12 cellular contexts compared by ENCODE assay signal in the genomic region with DNA sequence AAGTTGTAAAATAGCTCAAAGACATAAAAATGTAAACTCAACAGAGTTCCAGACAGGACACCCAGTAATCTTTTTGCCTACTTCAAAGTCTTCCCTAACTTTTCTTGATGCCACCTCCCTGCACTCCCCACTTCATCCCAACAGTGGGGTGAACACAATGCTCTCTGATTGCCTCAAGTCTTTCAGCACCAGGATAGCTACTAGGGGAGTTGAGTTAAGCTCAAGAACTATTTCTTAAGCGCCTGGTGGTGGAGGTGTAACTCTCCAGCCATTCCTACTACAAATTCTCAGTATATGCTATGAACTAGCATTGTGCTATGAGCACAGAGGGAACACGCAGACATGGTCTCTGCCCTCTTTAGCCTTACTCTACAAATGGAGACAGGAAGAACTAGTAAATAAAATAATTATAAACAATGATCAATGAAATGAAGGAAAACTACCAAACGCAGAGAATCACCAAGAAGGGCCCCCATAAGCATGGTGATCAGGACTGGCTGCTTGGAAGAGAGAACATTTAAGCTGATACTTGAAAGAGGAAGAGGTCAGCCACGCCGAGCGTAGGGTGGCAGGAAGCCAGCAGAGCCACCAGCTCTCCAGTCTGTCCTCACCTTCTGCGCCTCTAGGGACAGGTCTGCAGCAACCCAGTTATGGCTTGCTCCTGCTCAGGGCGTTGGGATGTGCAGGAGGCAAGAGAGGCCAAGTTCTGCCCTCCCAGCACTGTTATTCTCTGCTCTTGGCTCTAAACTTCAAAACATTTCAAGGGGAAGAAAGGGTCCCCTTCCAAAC. TPM values are rescaled to one million over a fixed set of nuclear protein-coding genes. Genes with fewer than 3 reads are reported as not detected.
DNase-seq lines count a peak whose midpoint lies in the region; ATAC-seq and TF ChIP-seq lines count a peak whose summit lies in the region.
"Had no signal": no experiment of that assay in that cellular context is flagged by ENCODE, and none has a peak within 500 bp of the region (broad histone marks: within the 10 kb centered on the region; RNA-seq: fewer than 3 reads in every experiment).

No MANE protein-coding gene starts in this region.

- no peaks in the 10 kb centered on the region for H3K9me3 Mint-ChIP-seq in GM23338

- no peaks in the 10 kb centered on the region for H3F3A ChIP-seq in GM23338 (replicated peaks; ENCODE audit: low read depth)

- no peaks in the 10 kb centered on the region for H3K9me3 ChIP-seq in lower lobe of right lung

- H3K27ac Mint-ChIP-seq in GM23338 = no peak overlapping the region
- H3K27ac Mint-ChIP-seq: activated naive CD8-positive, alpha-beta T cell had no signal

- H3K27ac ChIP-seq in GM23338 (ENCODE audit: low read depth) = no peak overlapping the region
- no peak overlapping the region for H3K27ac ChIP-seq in lower lobe of right lung

- TF ChIP-seq CTCF in GM23338 (conservative IDR thresholded peaks at IDR 0.05; ENCODE audit: low read depth in 2 of 2) = no peak
- TF ChIP-seq CTCF in NB4 (IDR thresholded peaks at IDR 0.05; ENCODE audit: low read depth, low read length) = no peak
- TF ChIP-seq CTCF in lower lobe of right lung (IDR thresholded peaks at IDR 0.05) = no peak

- no peak overlapping the region for H3K4me3 Mint-ChIP-seq in GM23338
- H3K4me3 Mint-ChIP-seq: activated naive CD8-positive, alpha-beta T cell had no signal

- peak; percentile 58 for ATAC-seq in GM18909 (IDR thresholded peaks at IDR 0.05; ENCODE audit: poor library complexity, unreplicated experiment)
- ATAC-seq in GM23338 = peak; percentile 80
- peak in 1 of 2 donors; percentile 50 for ATAC-seq in lower lobe of right lung

- H3K4me2 ChIP-seq in GM23338 = peak overlapping the region; percentile 68

- peaks cover 2% of the 10 kb centered on the region for H3K27me3 Mint-ChIP-seq in GM23338 (ENCODE audit: insufficient read depth, low read depth, poor library complexity)

- H3K4me3 ChIP-seq in GM23338 (0 out of 2 replicates have a peak overlapping the region, but pooled peaks have one; percentile 12), NB4 (ENCODE audit: low read depth, low read length) (no peak overlapping the region), lower lobe of right lung (no peak overlapping the region)

- DNase-seq in GM23338 (ENCODE audit: low spot score) = peak; percentile 30
- DNase-seq in NB4 (ENCODE audit: low read depth) = peak; percentile 80
- peak; percentile 64 for DNase-seq in lower lobe of right lung
- no peak for DNase-seq in activated CD4-positive, alpha-beta T cell treated with anti-CD3 and anti-CD28 coated beads for 1 hour
- DNase-seq in epidermal melanocyte (ENCODE audit: insufficient read length, low spot score) = no peak
- no peak for DNase-seq in HPDE6-E6E7 (ENCODE audit: extremely low spot score)
- DNase-seq in stimulated activated naive CD4-positive, alpha-beta T cell (lab: John Stamatoyannopoulos, UW) = no peak
- DNase-seq: GDM1, retina, T1000 had no signal

- H3K4me1 ChIP-seq in GM23338 (ENCODE audit: insufficient read depth) (peaks cover 35% of the 10 kb centered on the region), lower lobe of right lung (no peaks in the 10 kb centered on the region)

- H3K36me3 Mint-ChIP-seq in GM23338 (ENCODE audit: low read depth) = no peaks in the 10 kb centered on the region
- H3K36me3 Mint-ChIP-seq: activated naive CD8-positive, alpha-beta T cell had no signal

- TF ChIP-seq POLR2A in NB4 (IDR thresholded peaks at IDR 0.05; ENCODE audit: extremely low read depth, insufficient read length) = no peak

- 0 out of 2 replicates have a peak, but pooled peaks cover 3% of the 10 kb centered on the region for H3K36me3 ChIP-seq in GM23338 (ENCODE audit: insufficient read depth)
- H3K36me3 ChIP-seq in lower lobe of right lung = no peaks in the 10 kb centered on the region

- H3K9me2 ChIP-seq in GM23338 (ENCODE audit: insufficient read depth) = 0 out of 2 replicates have a peak, but pooled peaks cover 2% of the 10 kb centered on the region

- H3K27me3 ChIP-seq in GM23338 (ENCODE audit: insufficient read depth) = no peaks in the 10 kb centered on the region
- H3K27me3 ChIP-seq in lower lobe of right lung (ENCODE audit: low read depth) = peaks cover 8% of the 10 kb centered on the region

- no peaks in the 10 kb centered on the region for H3K79me2 ChIP-seq in GM23338 (replicated peaks; ENCODE audit: insufficient read depth)

- peaks cover 20% of the 10 kb centered on the region for H3K4me1 Mint-ChIP-seq in GM23338

- intact Hi-C loops in lower lobe of right lung (cut with DNase I) = no loop called here

- H4K20me1 ChIP-seq in GM23338 (replicated peaks; ENCODE audit: insufficient read depth) = no peaks in the 10 kb centered on the region

- peak overlapping the region; percentile 83 for H2AFZ ChIP-seq in GM23338

TF ChIP-seq in GM23338, 12 proteins besides CTCF, POLR2A, EP300 and RAD21 (continues in another document):
- TF ChIP-seq NANOG (IDR thresholded peaks at IDR 0.05; ENCODE audit: borderline replicate concordance) = no peak
- TF ChIP-seq, protein P1, sequence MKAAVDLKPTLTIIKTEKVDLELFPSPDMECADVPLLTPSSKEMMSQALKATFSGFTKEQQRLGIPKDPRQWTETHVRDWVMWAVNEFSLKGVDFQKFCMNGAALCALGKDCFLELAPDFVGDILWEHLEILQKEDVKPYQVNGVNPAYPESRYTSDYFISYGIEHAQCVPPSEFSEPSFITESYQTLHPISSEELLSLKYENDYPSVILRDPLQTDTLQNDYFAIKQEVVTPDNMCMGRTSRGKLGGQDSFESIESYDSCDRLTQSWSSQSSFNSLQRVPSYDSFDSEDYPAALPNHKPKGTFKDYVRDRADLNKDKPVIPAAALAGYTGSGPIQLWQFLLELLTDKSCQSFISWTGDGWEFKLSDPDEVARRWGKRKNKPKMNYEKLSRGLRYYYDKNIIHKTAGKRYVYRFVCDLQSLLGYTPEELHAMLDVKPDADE (IDR thresholded peaks at IDR 0.05) = no peak
- no peak for TF ChIP-seq EZH2 (IDR thresholded peaks at IDR 0.05; ENCODE audit: low read depth, unreplicated experiment)
- no peak for TF ChIP-seq ZNF462 (CRISPR knock-in tag; IDR thresholded peaks at IDR 0.05)
- no peak for TF ChIP-seq ZNF331 (CRISPR knock-in tag; IDR thresholded peaks at IDR 0.05; ENCODE audit: low read depth)

RNA-seq across cellular contexts. Expression of gene FRA10AC1, which starts 16.7 kb away (rescaled TPM):
- 12.1 and 51.5 TPM in 2 replicates for total RNA-seq in GM23338 (2014; rRNA removed; shearing (Covaris generic))
- 34.3 and 35.4 TPM in 2 replicates for polyA plus RNA-seq in GM23338 (2016; fragmentation: Nextera tagmentation; extraction: Ambion mirVana)
- 19.1 TPM for total RNA-seq in lower lobe of right lung

RNA-seq across cellular contexts. Expression of gene LGI1, which starts 38.6 kb away (rescaled TPM):
- total RNA-seq in GM23338 (2014; rRNA removed; shearing (Covaris generic)) = 0.28 TPM in 1 of 2 replicates, not detected in the other
- 0.28 and 0.31 TPM in 2 replicates for polyA plus RNA-seq in GM23338 (2016; fragmentation: Nextera tagmentation; extraction: Ambion mirVana)
- not detected for total RNA-seq in lower lobe of right lung

Comparison
In these comparisons a context has a peak if more than half of its experiments do, and no peak if none do; other contexts are left out.
1. DNase-seq: peak in GM23338 (single experiment), NB4 (single experiment) and lower lobe of right lung (single experiment); none in activated CD4-positive, alpha-beta T cell treated with anti-CD3 and anti-CD28 coated beads for 1 hour (single experiment), epidermal melanocyte (single experiment), HPDE6-E6E7 (single experiment) and stimulated activated naive CD4-positive, alpha-beta T cell (0 of 6).